ENCODE assay signal across 23 cellular contexts in genomic region chr5:39340486-39340885, GRCh38. TPM values are rescaled to one million over a fixed set of nuclear protein-coding genes. Genes with fewer than 3 reads are reported as not detected.
DNase-seq lines count a peak whose midpoint lies in the region; FAIRE-seq and TF ChIP-seq lines count a peak whose summit lies in the region.
"Had no signal": no experiment of that assay in that cellular context is flagged by ENCODE, and none has a peak within 500 bp of the region (broad histone marks: within the 10 kb centered on the region; RNA-seq: fewer than 3 reads in every experiment).

No MANE protein-coding gene starts in this region.

- peaks cover 6% of the 10 kb centered on the region; the same call in 1 of the 2 replicates for H3K4me1 ChIP-seq in GM23248 (ENCODE audit: insufficient read depth)
- H3K4me1 ChIP-seq: HAP-1 had no signal

- in situ Hi-C loops in GM23248 (cut with MboI) = no loop called here

- H3K27me3 ChIP-seq in GM23248 (replicated peaks; ENCODE audit: insufficient read depth) = no peaks in the 10 kb centered on the region

- H3K36me3 ChIP-seq in GM23248 (ENCODE audit: low read depth) = no peaks in the 10 kb centered on the region
- H3K36me3 ChIP-seq: HAP-1 had no signal

- no peak overlapping the region for H2AFZ ChIP-seq in GM23248

- no peak for TF ChIP-seq POLR2A in GM12892 (IDR thresholded peaks at IDR 0.05; ENCODE audit: low read depth, low read length)

- no peaks in the 10 kb centered on the region for H3K79me2 ChIP-seq in GM23248 (ENCODE audit: insufficient read depth)

- H3K9ac ChIP-seq in GM23248 = no peak overlapping the region

- H3K9me2 ChIP-seq in GM23248 (ENCODE audit: insufficient read depth) = no peaks in the 10 kb centered on the region

- FAIRE-seq in GM12892 (lab: Jason Lieb, UNC) = no peak
- FAIRE-seq: A204.1, G401.6, GM12878, GM18507, H54 had no signal

- 3 to 9% methylated on average over 1 of the region's 1 CpG for WGBS in GM23248 (ENCODE audit: low coverage in 1 of 2, low lambda C conversion rate in 2 of 2, missing lambda C conversion rate in 2 of 2), 2 experiments

- H3K9me3 ChIP-seq in GM23248 (ENCODE audit: low read depth) = no peaks in the 10 kb centered on the region
- H3K9me3 ChIP-seq: HAP-1 had no signal

- no peak overlapping the region for H3K4me2 ChIP-seq in GM23248 (ENCODE audit: unreplicated experiment)

- TF ChIP-seq CTCF in AG10803 (conservative IDR thresholded peaks at IDR 0.05; ENCODE audit: low read length) (no peak), fibroblast of the aortic adventitia (IDR thresholded peaks at IDR 0.05; ENCODE audit: insufficient read depth, low read length) (no peak)

- no peaks in the 10 kb centered on the region for H4K20me1 ChIP-seq in GM23248 (ENCODE audit: insufficient read depth)

- H3K27ac ChIP-seq in GM23248 = no peak overlapping the region
- H3K27ac ChIP-seq: 22Rv1 had no signal

- DNase-seq in AG10803 (ENCODE audit: low read depth) (peak; percentile 26), GM23248 (peak; percentile 22), fibroblast of gingiva (ENCODE audit: low read depth) (peak; percentile 26), fibroblast of the aortic adventitia (ENCODE audit: low read depth) (peak; percentile 58), inferior parietal cortex (ENCODE audit: extremely low spot score) (no peak), GM12892 (ENCODE audit: insufficient read length) (no peak), foreskin melanocyte (no peak), DMS53 (lab: John Stamatoyannopoulos, UW) (no peak)
- DNase-seq: C1 segment of cervical spinal cord; Calu3; CD4-positive, alpha-beta memory T cell; COR-L47; DND-41; GOT3 had no signal

- H3F3A ChIP-seq in GM23248 (ENCODE audit: insufficient read depth) = no peaks in the 10 kb centered on the region

- H3K4me3 ChIP-seq in AG10803 (ENCODE audit: low read length) (no peak overlapping the region), GM23248 (no peak overlapping the region), fibroblast of the aortic adventitia (ENCODE audit: low read depth, low read length) (no peak overlapping the region)
- H3K4me3 ChIP-seq: GM12878, HAP-1 had no signal

RNA-seq across cellular contexts. Expression of gene C9, which starts 23.8 kb away (rescaled TPM):
- not detected in 2 replicates for total RNA-seq in GM23248 (2014; rRNA removed; shearing (Covaris generic))
- polyA plus RNA-seq in GM23248 (2016; fragmentation: Nextera tagmentation; extraction: Ambion mirVana) = 0.06 TPM in 1 of 2 replicates, not detected in the other
- not detected in 2 replicates for total RNA-seq in fibroblast of the aortic adventitia (ENCODE audit: low replicate concordance)
- not detected for polyA plus RNA-seq in GM12892 (2012; ENCODE audit: missing spikeins)
- total RNA-seq: Calu3; CD4-positive, alpha-beta memory T cell had no signal
- polyA plus RNA-seq: AG04450; BJ; CD4-positive, alpha-beta memory T cell; GM12878 had no signal

Comparison
In these comparisons a context has a peak if more than half of its experiments do, and no peak if none do; other contexts are left out.
1. DNase-seq: peak in AG10803 (single experiment), GM23248 (single experiment), fibroblast of gingiva (single experiment) and fibroblast of the aortic adventitia (single experiment); none in inferior parietal cortex (single experiment), GM12892 (single experiment), foreskin melanocyte (single experiment) and DMS53 (single experiment).